In the genomic region with DNA sequence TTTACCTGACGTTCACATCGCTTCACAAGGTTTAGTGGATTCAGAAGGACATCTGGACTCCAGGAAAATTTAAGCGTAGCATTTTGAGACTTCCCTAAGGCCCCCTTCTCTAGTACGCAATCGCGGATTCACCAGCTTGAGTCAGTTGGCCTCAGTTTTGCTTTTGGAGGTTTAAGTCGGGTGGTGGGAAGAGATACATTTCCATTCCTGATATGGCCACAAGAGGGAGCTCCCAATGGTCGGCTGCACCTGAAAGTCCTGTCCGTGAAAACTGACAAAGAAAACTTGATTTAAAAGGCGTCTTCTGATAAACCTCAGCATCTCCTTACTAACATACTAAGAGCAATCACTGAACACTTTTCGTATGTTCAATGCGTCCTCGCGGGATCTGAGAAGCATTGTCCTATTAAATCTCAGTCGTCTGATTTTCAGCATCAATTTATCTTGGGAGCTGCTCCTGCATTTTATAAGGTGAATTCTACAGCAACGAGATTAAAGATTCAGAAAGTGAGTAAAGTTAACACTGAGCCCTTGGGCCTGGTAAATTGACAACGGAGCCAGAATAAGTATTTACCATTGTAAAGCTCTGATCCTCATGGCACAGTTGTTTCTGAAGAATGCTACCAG, we compare ENCODE assay signal across 1 cellular context.
TF ChIP-seq lines count a peak whose summit lies in the region.

No MANE protein-coding gene starts in this region.

TF ChIP-seq in GM23338, 12 proteins besides CTCF, POLR2A, EP300 and RAD21 (continued from another document):
- TF ChIP-seq, protein P1, sequence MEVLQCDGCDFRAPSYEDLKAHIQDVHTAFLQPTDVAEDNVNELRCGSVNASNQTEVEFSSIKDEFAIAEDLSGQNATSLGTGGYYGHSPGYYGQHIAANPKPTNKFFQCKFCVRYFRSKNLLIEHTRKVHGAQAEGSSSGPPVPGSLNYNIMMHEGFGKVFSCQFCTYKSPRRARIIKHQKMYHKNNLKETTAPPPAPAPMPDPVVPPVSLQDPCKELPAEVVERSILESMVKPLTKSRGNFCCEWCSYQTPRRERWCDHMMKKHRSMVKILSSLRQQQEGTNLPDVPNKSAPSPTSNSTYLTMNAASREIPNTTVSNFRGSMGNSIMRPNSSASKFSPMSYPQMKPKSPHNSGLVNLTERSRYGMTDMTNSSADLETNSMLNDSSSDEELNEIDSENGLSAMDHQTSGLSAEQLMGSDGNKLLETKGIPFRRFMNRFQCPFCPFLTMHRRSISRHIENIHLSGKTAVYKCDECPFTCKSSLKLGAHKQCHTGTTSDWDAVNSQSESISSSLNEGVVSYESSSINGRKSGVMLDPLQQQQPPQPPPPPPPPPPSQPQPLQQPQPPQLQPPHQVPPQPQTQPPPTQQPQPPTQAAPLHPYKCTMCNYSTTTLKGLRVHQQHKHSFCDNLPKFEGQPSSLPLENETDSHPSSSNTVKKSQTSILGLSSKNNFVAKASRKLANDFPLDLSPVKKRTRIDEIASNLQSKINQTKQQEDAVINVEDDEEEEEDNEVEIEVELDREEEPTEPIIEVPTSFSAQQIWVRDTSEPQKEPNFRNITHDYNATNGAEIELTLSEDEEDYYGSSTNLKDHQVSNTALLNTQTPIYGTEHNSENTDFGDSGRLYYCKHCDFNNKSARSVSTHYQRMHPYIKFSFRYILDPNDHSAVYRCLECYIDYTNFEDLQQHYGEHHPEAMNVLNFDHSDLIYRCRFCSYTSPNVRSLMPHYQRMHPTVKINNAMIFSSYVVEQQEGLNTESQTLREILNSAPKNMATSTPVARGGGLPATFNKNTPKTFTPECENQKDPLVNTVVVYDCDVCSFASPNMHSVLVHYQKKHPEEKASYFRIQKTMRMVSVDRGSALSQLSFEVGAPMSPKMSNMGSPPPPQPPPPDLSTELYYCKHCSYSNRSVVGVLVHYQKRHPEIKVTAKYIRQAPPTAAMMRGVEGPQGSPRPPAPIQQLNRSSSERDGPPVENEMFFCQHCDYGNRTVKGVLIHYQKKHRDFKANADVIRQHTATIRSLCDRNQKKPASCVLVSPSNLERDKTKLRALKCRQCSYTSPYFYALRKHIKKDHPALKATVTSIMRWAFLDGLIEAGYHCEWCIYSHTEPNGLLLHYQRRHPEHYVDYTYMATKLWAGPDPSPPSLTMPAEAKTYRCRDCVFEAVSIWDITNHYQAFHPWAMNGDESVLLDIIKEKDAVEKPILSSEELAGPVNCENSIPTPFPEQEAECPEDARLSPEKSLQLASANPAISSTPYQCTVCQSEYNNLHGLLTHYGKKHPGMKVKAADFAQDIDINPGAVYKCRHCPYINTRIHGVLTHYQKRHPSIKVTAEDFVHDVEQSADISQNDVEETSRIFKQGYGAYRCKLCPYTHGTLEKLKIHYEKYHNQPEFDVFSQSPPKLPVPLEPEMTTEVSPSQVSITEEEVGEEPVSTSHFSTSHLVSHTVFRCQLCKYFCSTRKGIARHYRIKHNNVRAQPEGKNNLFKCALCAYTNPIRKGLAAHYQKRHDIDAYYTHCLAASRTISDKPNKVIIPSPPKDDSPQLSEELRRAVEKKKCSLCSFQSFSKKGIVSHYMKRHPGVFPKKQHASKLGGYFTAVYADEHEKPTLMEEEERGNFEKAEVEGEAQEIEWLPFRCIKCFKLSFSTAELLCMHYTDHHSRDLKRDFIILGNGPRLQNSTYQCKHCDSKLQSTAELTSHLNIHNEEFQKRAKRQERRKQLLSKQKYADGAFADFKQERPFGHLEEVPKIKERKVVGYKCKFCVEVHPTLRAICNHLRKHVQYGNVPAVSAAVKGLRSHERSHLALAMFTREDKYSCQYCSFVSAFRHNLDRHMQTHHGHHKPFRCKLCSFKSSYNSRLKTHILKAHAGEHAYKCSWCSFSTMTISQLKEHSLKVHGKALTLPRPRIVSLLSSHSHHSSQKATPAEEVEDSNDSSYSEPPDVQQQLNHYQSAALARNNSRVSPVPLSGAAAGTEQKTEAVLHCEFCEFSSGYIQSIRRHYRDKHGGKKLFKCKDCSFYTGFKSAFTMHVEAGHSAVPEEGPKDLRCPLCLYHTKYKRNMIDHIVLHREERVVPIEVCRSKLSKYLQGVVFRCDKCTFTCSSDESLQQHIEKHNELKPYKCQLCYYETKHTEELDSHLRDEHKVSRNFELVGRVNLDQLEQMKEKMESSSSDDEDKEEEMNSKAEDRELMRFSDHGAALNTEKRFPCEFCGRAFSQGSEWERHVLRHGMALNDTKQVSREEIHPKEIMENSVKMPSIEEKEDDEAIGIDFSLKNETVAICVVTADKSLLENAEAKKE (CRISPR knock-in tag; IDR thresholded peaks at IDR 0.05), result no peak
